ENCODE assay signal across 8 cellular contexts in the genomic region with DNA sequence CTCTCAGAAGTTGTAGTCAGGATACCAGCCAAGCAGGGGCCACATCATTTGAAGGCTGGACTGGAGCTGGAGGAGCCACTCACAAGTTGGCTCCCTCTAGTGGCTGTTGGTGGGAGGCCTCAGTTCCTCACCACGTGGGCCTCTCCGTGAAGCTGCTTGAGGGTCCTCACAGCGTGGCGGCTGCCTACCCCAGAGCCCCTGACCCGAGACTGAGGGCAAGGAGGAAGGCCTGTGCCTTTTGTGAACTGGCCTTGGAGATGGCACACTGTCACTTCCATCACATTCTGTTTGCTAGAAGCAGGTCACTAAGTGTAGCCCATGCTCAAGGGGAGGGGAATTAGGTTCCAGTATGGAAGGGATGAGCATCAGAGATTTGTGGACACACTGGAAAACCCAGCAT. TPM values are rescaled to one million over a fixed set of nuclear protein-coding genes. Genes with fewer than 3 reads are reported as not detected.
DNase-seq lines count a peak whose midpoint lies in the region; ATAC-seq and TF ChIP-seq lines count a peak whose summit lies in the region.

No MANE protein-coding gene starts in this region.

- TF ChIP-seq POLR2A in IMR-90 (IDR thresholded peaks at IDR 0.05; ENCODE audit: low read depth, low read length), result no peak

- peaks cover 6% of the 10 kb centered on the region for H3K9me1 ChIP-seq in IMR-90 (ENCODE audit: insufficient read depth, low read length)

- H3K18ac ChIP-seq in IMR-90 (ENCODE audit: low read depth, low read length), result no peak overlapping the region

- no peak overlapping the region for H2BK15ac ChIP-seq in IMR-90 (ENCODE audit: low read depth, low read length)

- peaks cover 7% of the 10 kb centered on the region for H3K36me3 ChIP-seq in IMR-90 (ENCODE audit: control insufficient read depth, insufficient read depth, low read length)

- H3K27ac Mint-ChIP-seq in Calu3 (ENCODE audit: unreplicated experiment), result no peak overlapping the region

- peak overlapping the region; percentile 87 for H2AK5ac ChIP-seq in IMR-90 (ENCODE audit: low read depth, low read length)

- H3K9me3 Mint-ChIP-seq in Calu3 (ENCODE audit: low read depth, unreplicated experiment), result no peaks in the 10 kb centered on the region

- dilution Hi-C loops in IMR-90 (cut with HindIII; ENCODE audit: low sequenced_read_pairs, unreplicated experiment), result no loop called here

- no peak overlapping the region for H3K56ac ChIP-seq in IMR-90 (ENCODE audit: extremely low read depth, insufficient read depth, low read length)

- no peak overlapping the region for H3K23ac ChIP-seq in IMR-90 (ENCODE audit: low read depth, low read length)

- no peak overlapping the region for H4K8ac ChIP-seq in IMR-90 (ENCODE audit: low read depth in 2 of 2, low read length in 2 of 2)

- no peak overlapping the region for H3K9ac ChIP-seq in IMR-90 (ENCODE audit: low read depth, low read length)

- H3K4me2 ChIP-seq in IMR-90 (ENCODE audit: low read depth, low read length), result no peak overlapping the region

- in situ Hi-C loops in IMR-90 (cut with MboI; ENCODE audit: low sequenced_read_pairs), result no loop called here

- intact Hi-C loops in Calu3 (cut with micrococcal nuclease; ENCODE audit: unreplicated experiment), result no loop called here
- intact Hi-C loops in IMR-90 (cut with micrococcal nuclease), result no loop called here

- no peak overlapping the region for H4K5ac ChIP-seq in IMR-90 (ENCODE audit: low read depth, low read length)

- H3K27me3 Mint-ChIP-seq in Calu3 (ENCODE audit: unreplicated experiment), result no peaks in the 10 kb centered on the region

- H2AFZ ChIP-seq in IMR-90 (replicated peaks; ENCODE audit: low read length, poor library complexity), result peak overlapping the region; percentile 67

- H3K4me3 Mint-ChIP-seq in Calu3 (ENCODE audit: low read depth, unreplicated experiment), result no peak overlapping the region

- H3K27me3 ChIP-seq in IMR-90 (ENCODE audit: control insufficient read depth, insufficient read depth, low read length), result no peaks in the 10 kb centered on the region

- TF ChIP-seq CTCF in Calu3 (IDR thresholded peaks at IDR 0.05; ENCODE audit: unreplicated experiment) (peak; percentile 78), IMR-90 (conservative IDR thresholded peaks at IDR 0.05; ENCODE audit: low read depth, low read length) (peak; percentile 72), retinal pigment epithelial cell (conservative IDR thresholded peaks at IDR 0.05; ENCODE audit: low read depth, low read length) (peak; percentile 93)

- peaks cover 87% of the 10 kb centered on the region for H4K20me1 ChIP-seq in IMR-90 (ENCODE audit: insufficient read depth, low read length)

- no peak overlapping the region for H3K4ac ChIP-seq in IMR-90 (ENCODE audit: low read depth, low read length)

- H3K4me1 Mint-ChIP-seq in Calu3 (ENCODE audit: low read depth, unreplicated experiment), result no peaks in the 10 kb centered on the region

- CTCF ChIA-PET in Calu3 (lab: Charles Lee), result interaction anchor here (0.6 to 1.5 kb wide), 6 partner anchors 15 to 158 kb away, joined by 3 to 7 read pairs (median 4); a partner anchor contains a TSS
- CTCF ChIA-PET in IMR-90 (lab: Yijun Ruan, JAX), result interaction anchor here (0.6 to 1.4 kb wide), 3 partner anchors 20 to 158 kb away, joined by 3 to 6 read pairs (median 3); no protein-coding TSS in a partner anchor

- H2BK120ac ChIP-seq in IMR-90 (ENCODE audit: low read depth, low read length), result no peak overlapping the region

- no peak overlapping the region for H2BK20ac ChIP-seq in IMR-90 (ENCODE audit: low read depth, low read length)

- H2AK9ac ChIP-seq in IMR-90 (replicated peaks; ENCODE audit: low read depth, low read length, poor library complexity), result peak overlapping the region; percentile 87

- WGBS in IMR-90 (ENCODE audit: extremely low coverage in 2 of 2, insufficient read length in 1 of 2), 2 experiments, result 80% methylated on average over 1 of the region's 5 CpGs; no CpG with 5 or more reads in 1 of the 2 experiments

- no peak overlapping the region for H3K27ac ChIP-seq in IMR-90 (ENCODE audit: insufficient read depth, low read length)

- POLR2A ChIA-PET in IMR-90 (lab: Charles Lee; ENCODE audit: unreplicated experiment), result interaction anchor here (1.0 kb wide), 1 partner anchor 12 kb away, joined by 4 read pairs; no protein-coding TSS in a partner anchor

- H3K14ac ChIP-seq in IMR-90 (replicated peaks; ENCODE audit: low read depth, low read length), result no peak overlapping the region

- no peaks in the 10 kb centered on the region for H3K9me3 ChIP-seq in IMR-90 (ENCODE audit: control insufficient read depth, insufficient read depth, low read length)

- H3K79me1 ChIP-seq in IMR-90 (ENCODE audit: low read depth in 1 of 2, low read length in 2 of 2), result peaks cover 6 to 88% of the 10 kb centered on the region in 2 experiments

- peak; percentile 57 for DNase-seq in Calu3
- DNase-seq in IMR-90, result peak; percentile 50
- DNase-seq in SHP77 (lab: John Stamatoyannopoulos, UW), result peak; percentile 61 to 66
- DNase-seq in activated effector memory CD4-positive, alpha-beta T cell treated with anti-CD3 and anti-CD28 coated beads, Interleukin-2, amount 50 U/mL, for 16 hours, result peak; percentile 89
- peak; percentile 53 for DNase-seq in glomerular visceral epithelial cell (ENCODE audit: extremely low spot score)
- no peak for DNase-seq in retinal pigment epithelial cell (ENCODE audit: low read depth)

- H4K91ac ChIP-seq in IMR-90 (ENCODE audit: insufficient read depth, low read depth, low read length), result no peak overlapping the region

- TF ChIP-seq RAD21 in IMR-90 (IDR thresholded peaks at IDR 0.05; ENCODE audit: low read length), result peak; percentile 59

- BruUV-seq in Calu3 (replicated peaks; lab: Mats Ljungman, UMichigan), result no TSS peak
- no TSS peak for BruUV-seq in IMR-90 (replicated peaks; lab: Mats Ljungman, UMichigan)

- H3K4me3 ChIP-seq in IMR-90 (ENCODE audit: insufficient read depth, low read depth, low read length) (no peak overlapping the region), retinal pigment epithelial cell (ENCODE audit: low read length) (no peak overlapping the region)

- ATAC-seq in IMR-90 (ENCODE audit: low read depth), result peak; percentile 82
- ATAC-seq in GM18861 (IDR thresholded peaks at IDR 0.05; ENCODE audit: unreplicated experiment), result no peak
- no peak for ATAC-seq in HG03378 (IDR thresholded peaks at IDR 0.05; ENCODE audit: unreplicated experiment)

- no peaks in the 10 kb centered on the region for H3K4me1 ChIP-seq in IMR-90 (ENCODE audit: control insufficient read depth, insufficient read depth, low read length)

- peaks cover 10% of the 10 kb centered on the region for H3K36me3 Mint-ChIP-seq in Calu3 (ENCODE audit: insufficient read depth, unreplicated experiment)

- no peak overlapping the region for H2BK5ac ChIP-seq in IMR-90 (ENCODE audit: low read depth, low read length, poor library complexity, severe bottlenecking)

TF ChIP-seq in IMR-90, 13 proteins besides CTCF, POLR2A, EP300 and RAD21:
- TF ChIP-seq, protein P1, sequence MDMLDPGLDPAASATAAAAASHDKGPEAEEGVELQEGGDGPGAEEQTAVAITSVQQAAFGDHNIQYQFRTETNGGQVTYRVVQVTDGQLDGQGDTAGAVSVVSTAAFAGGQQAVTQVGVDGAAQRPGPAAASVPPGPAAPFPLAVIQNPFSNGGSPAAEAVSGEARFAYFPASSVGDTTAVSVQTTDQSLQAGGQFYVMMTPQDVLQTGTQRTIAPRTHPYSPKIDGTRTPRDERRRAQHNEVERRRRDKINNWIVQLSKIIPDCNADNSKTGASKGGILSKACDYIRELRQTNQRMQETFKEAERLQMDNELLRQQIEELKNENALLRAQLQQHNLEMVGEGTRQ (IDR thresholded peaks at IDR 0.05; ENCODE audit: low read depth, low read length), result peak; percentile 74; the same call in 1 of the 2 replicates
- TF ChIP-seq SMC3 (IDR thresholded peaks at IDR 0.05; ENCODE audit: low read depth, low read length) (peak; percentile 62), MXI1 (IDR thresholded peaks at IDR 0.05; ENCODE audit: borderline replicate concordance, low read depth, low read length) (0 out of 2 replicates have a peak, but pooled peaks have one; percentile 43)
- TF ChIP-seq, protein P2, sequence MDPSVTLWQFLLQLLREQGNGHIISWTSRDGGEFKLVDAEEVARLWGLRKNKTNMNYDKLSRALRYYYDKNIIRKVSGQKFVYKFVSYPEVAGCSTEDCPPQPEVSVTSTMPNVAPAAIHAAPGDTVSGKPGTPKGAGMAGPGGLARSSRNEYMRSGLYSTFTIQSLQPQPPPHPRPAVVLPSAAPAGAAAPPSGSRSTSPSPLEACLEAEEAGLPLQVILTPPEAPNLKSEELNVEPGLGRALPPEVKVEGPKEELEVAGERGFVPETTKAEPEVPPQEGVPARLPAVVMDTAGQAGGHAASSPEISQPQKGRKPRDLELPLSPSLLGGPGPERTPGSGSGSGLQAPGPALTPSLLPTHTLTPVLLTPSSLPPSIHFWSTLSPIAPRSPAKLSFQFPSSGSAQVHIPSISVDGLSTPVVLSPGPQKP (IDR thresholded peaks at IDR 0.05; ENCODE audit: borderline replicate concordance, low read depth, low read length), result no peak

RNA-seq across cellular contexts. Expression of a gene that starts 14.6 kb away (rescaled TPM):
- total RNA-seq in Calu3 (2022) (37.7 and 41.4 TPM in 2 replicates), IMR-90 (2012; rRNA removed) (25.5 and 34.4 TPM in 2 replicates)
- polyA plus RNA-seq in IMR-90 (2012; rRNA removed), result 33.3 and 44.5 TPM in 2 replicates
- 29.2 and 50.1 TPM in 2 replicates for polyA plus RNA-seq in IMR-90 (2012; cell fraction: cytosol; rRNA removed)
- polyA plus RNA-seq in IMR-90 (2012; cell fraction: nucleus; rRNA removed; ENCODE audit: low replicate concordance), result 24.5 and 49.2 TPM in 2 replicates

RNA-seq across cellular contexts. Expression of a gene that starts 27.1 kb away (rescaled TPM):
- total RNA-seq in Calu3 (2022) (5.9 and 6.5 TPM in 2 replicates), IMR-90 (2012; rRNA removed) (0.18 and 0.28 TPM in 2 replicates)
- 0.04 TPM in 1 of 2 replicates, not detected in the other for polyA plus RNA-seq in IMR-90 (2012; rRNA removed)
- polyA plus RNA-seq in IMR-90 (2012; cell fraction: cytosol; rRNA removed), result 0.04 TPM in 1 of 2 replicates, not detected in the other
- polyA plus RNA-seq in IMR-90 (2012; cell fraction: nucleus; rRNA removed; ENCODE audit: low replicate concordance), result 0.33 and 0.40 TPM in 2 replicates

RNA-seq across cellular contexts. Expression of a gene that starts 46.5 kb away (rescaled TPM):
- total RNA-seq in Calu3 (2022) (170 and 179 TPM in 2 replicates), IMR-90 (2012; rRNA removed) (119 and 121 TPM in 2 replicates)
- polyA plus RNA-seq in IMR-90 (2012; rRNA removed), result 407 and 444 TPM in 2 replicates
- 218 and 593 TPM in 2 replicates for polyA plus RNA-seq in IMR-90 (2012; cell fraction: cytosol; rRNA removed)
- polyA plus RNA-seq in IMR-90 (2012; cell fraction: nucleus; rRNA removed; ENCODE audit: low replicate concordance), result 457 and 800 TPM in 2 replicates
